Comparison of ENCODE assay signal across 9 cellular contexts in genomic region chr18:44826418-44827259, GRCh38.
DNase-seq lines count a peak whose midpoint lies in the region; ATAC-seq and TF ChIP-seq lines count a peak whose summit lies in the region.
"Had no signal": no experiment of that assay in that cellular context is flagged by ENCODE, and none has a peak within 500 bp of the region (broad histone marks: within the 10 kb centered on the region; RNA-seq: fewer than 3 reads in every experiment).

No MANE protein-coding gene starts in this region.

- H3K27me3 ChIP-seq in upper lobe of left lung, result no peaks in the 10 kb centered on the region

- peak in 1 of 2 donors; percentile 71 for ATAC-seq in upper lobe of left lung (ENCODE audit: low FRiP score in 2 of 2)
- ATAC-seq in GM18517 (IDR thresholded peaks at IDR 0.05; ENCODE audit: unreplicated experiment), result no peak

- peaks cover 20 to 26% (median 22%) of the 10 kb centered on the region in 4 donors for H3K4me1 ChIP-seq in upper lobe of left lung

- H3K9me3 ChIP-seq in upper lobe of left lung, result no peaks in the 10 kb centered on the region

- H3K27ac ChIP-seq in C4-2B, result peak overlapping the region; percentile 50
- H3K27ac ChIP-seq in coronary artery, result peak overlapping the region; percentile 76 to 85
- H3K27ac ChIP-seq in upper lobe of left lung, result peak overlapping the region; percentile 45 to 74 (median 64)

- TF ChIP-seq CTCF in C4-2B (conservative IDR thresholded peaks at IDR 0.05), result no peak
- no peak for TF ChIP-seq CTCF in coronary artery (IDR thresholded peaks at IDR 0.05)
- no peak for TF ChIP-seq CTCF in upper lobe of left lung (IDR thresholded peaks at IDR 0.05)
- no peak for TF ChIP-seq CTCF in GM13977 (IDR thresholded peaks at IDR 0.05; ENCODE audit: extremely low read depth, insufficient read depth, missing control alignments)

- in situ Hi-C loops in GM13977 (cut with MboI; ENCODE audit: low pct_unique_long_range_greater_than_20kb, low sequenced_read_pairs, unreplicated experiment), result no loop called here

- no peak for TF ChIP-seq EP300 in upper lobe of left lung (IDR thresholded peaks at IDR 0.05)

- H3K4me3 ChIP-seq in coronary artery (peak overlapping the region; percentile 13), upper lobe of left lung (no peak overlapping the region)

- H3K36me3 ChIP-seq in upper lobe of left lung, result no peaks in the 10 kb centered on the region

- 18 to 31% methylated on average over 5 of the region's 5 CpGs for WGBS in upper lobe of left lung, 2 donors

- peak; percentile 93 for DNase-seq in NCI-H2171 treated with DMSO at 0.1 percent for 48 hours (lab: John Stamatoyannopoulos, UW)
- no peak for DNase-seq in coronary artery (ENCODE audit: low spot score)
- DNase-seq in lung microvascular endothelial cell (ENCODE audit: low read depth in 2 of 2), result peak; percentile 27 to 78
- DNase-seq in upper lobe of left lung, result peak in 1 of 2 donors; percentile 69
- no peak for DNase-seq in germinal center (ENCODE audit: low spot score)
- DNase-seq in GM13977 (ENCODE audit: low spot score), result no peak
- DNase-seq: activated naive CD8-positive, alpha-beta T cell treated with anti-CD3 and anti-CD28 coated beads, Interleukin-2, amount 10 ng/mL, durations not matched to agents 7 days and 5 days had no signal

- TF ChIP-seq POLR2A in upper lobe of left lung (IDR thresholded peaks at IDR 0.05), result no peak

Comparison
In these comparisons a context has a peak if more than half of its experiments do, and no peak if none do; other contexts are left out.
1. DNase-seq: peak in NCI-H2171 treated with DMSO at 0.1 percent for 48 hours (single experiment) and lung microvascular endothelial cell (2 of 2); none in coronary artery (single experiment), germinal center (single experiment) and GM13977 (single experiment).
2. Peak in every context shown above with its lines, with median percentiles within 50 percentile points of each other: H3K27ac ChIP-seq.